23 cellular contexts compared by ENCODE assay signal in genomic region chr3:158977497-158977896, GRCh38.
"Had no signal": no experiment of that assay in that cellular context is flagged by ENCODE, and none has a peak within 500 bp of the region (broad histone marks: within the 10 kb centered on the region; RNA-seq: fewer than 3 reads in every experiment).

No MANE protein-coding gene starts in this region.

- FAIRE-seq: colon, kidney, urothelium cell line had no signal

- H3K4me1 ChIP-seq: gastrocnemius medialis, heart left ventricle, psoas muscle, spleen, tibial nerve, upper lobe of left lung had no signal

- H3K9me3 ChIP-seq: gastrocnemius medialis, psoas muscle, thoracic aorta had no signal

- DNase-seq: dorsolateral prefrontal cortex; effector CD4-positive, alpha-beta T cell; foreskin fibroblast; gastrocnemius medialis; heart left ventricle; kidney; naive B cell; nucleus accumbens; psoas muscle; spleen; stimulated activated CD4-positive, alpha-beta T cell treated with anti-CD3 and anti-CD28 coated beads, Interleukin-4, amount 100 ng/mL, for 4 hours; stimulated activated naive B cell treated with anti-CD40 and anti-IgM and Interleukin-4, amounts not matched to agents 10 μg/mL and 1 μg/mL and 100 μg/mL, for 72 hours; upper lobe of left lung had no signal

- H3K4me3 ChIP-seq: dorsolateral prefrontal cortex, gastrocnemius medialis, heart left ventricle, hepatocyte, lung, psoas muscle, skin epidermis, spleen, thoracic aorta, tibial nerve, upper lobe of left lung had no signal

- H3K27me3 ChIP-seq: dorsolateral prefrontal cortex, gastrocnemius medialis, heart left ventricle, hepatocyte, spleen, tibial nerve, upper lobe of left lung had no signal

- H3K4me2 ChIP-seq: hepatocyte had no signal

- H3K79me2 ChIP-seq: hepatocyte had no signal

- H3K27ac ChIP-seq: dorsolateral prefrontal cortex, gastrocnemius medialis, heart left ventricle, hepatocyte, psoas muscle, skin epidermis, spleen, thoracic aorta, tibial nerve, upper lobe of left lung had no signal

- H3K36me3 ChIP-seq: gastrocnemius medialis, heart left ventricle, spleen, thoracic aorta, tibial nerve, upper lobe of left lung had no signal

- ATAC-seq: esophagus mucosa; gastrocnemius medialis; heart left ventricle; left lobe of liver; natural killer cell treated with Interleukin-12 subunit alpha and Interleukin-12 subunit beta and Interleukin-15 and Interleukin-18, amount 100 ng/mL, for 72 hours; psoas muscle; stimulated activated naive B cell treated with anti-CD40 and anti-IgM and Interleukin-4, amounts not matched to agents 10 μg/mL and 1 μg/mL and 100 μg/mL, for 72 hours had no signal

- H2AFZ ChIP-seq: hepatocyte had no signal
